21 cellular contexts compared by ENCODE assay signal in the genomic region with DNA sequence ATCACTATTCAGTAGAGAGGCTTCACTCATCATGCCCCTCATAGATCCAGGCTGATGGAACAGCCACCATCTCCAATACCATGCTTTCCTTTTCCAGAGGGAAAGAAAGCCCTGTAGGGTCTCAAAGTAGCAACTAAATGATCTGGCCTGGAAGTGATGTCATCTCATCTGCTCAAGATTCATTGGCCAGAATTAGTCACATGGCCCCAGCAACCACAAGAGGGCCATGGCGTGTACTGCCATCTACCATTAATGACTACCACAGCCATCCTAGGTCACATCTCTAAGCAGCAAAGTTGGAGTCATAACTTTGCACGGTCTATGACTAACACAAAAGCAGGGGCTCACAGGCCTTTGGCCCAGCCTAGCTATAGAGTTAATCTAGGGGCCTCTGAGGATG.
"Had no signal": no experiment of that assay in that cellular context is flagged by ENCODE, and none has a peak within 500 bp of the region (broad histone marks: within the 10 kb centered on the region; RNA-seq: fewer than 3 reads in every experiment).

No MANE protein-coding gene starts in this region.

- H3K9ac ChIP-seq: KMS-11 had no signal

- H3K9me3 ChIP-seq: MG63 had no signal

- ATAC-seq: PC-3 had no signal

- H3K4me1 Mint-ChIP-seq: activated CD4-positive, alpha-beta T cell treated with anti-CD3 and anti-CD28 coated beads, Interleukin-2, amount 10 ng/mL, durations not matched to agents 7 days and 5 days had no signal

- H3K27me3 ChIP-seq: MG63 had no signal

- DNase-seq: activated CD4-positive, alpha-beta memory T cell treated with anti-CD3 and anti-CD28 coated beads for 36 hours; activated CD4-positive, alpha-beta T cell treated with anti-CD3 and anti-CD28 coated beads, Interleukin-2, amount 10 ng/mL, durations not matched to agents 7 days and 5 days; activated CD4-positive, CD25-positive, alpha-beta regulatory T cell; activated CD8-positive, alpha-beta memory T cell treated with anti-CD3 and anti-CD28 coated beads, Interleukin-2, amount 50 U/mL, for 48 hours; activated effector memory CD4-positive, alpha-beta T cell treated with anti-CD3 and anti-CD28 coated beads, Interleukin-2, amount 50 U/mL, for 16 hours; activated naive CD4-positive, alpha-beta T cell treated with anti-CD3 and anti-CD28 coated beads for 36 hours; activated T-cell treated with anti-CD3 and anti-CD28 coated beads, Interleukin-2, amount 50 U/mL, for 24 hours; MG63; NCI-H1105 treated with DMSO at 0.1 percent for 48 hours; NCI-H1436 treated with DMSO at 0.1 percent for 48 hours; NCI-H187 treated with DMSO at 0.1 percent for 48 hours; NCI-H2081 treated with DMSO at 0.1 percent for 48 hours; NCI-H446; NCI-H524; PC-3; SHP77 treated with DMSO at 0.1 percent for 48 hours had no signal

- H3K4me2 ChIP-seq: KMS-11 had no signal

- H3K36me3 Mint-ChIP-seq: activated CD4-positive, alpha-beta memory T cell treated with anti-CD3 and anti-CD28 coated beads for 36 hours; activated naive CD8-positive, alpha-beta T cell; brain had no signal

- H3K9me3 Mint-ChIP-seq: activated CD4-positive, alpha-beta memory T cell treated with anti-CD3 and anti-CD28 coated beads for 36 hours; activated CD4-positive, alpha-beta T cell treated with anti-CD3 and anti-CD28 coated beads, Interleukin-2, amount 10 ng/mL, durations not matched to agents 7 days and 5 days; activated naive CD4-positive, alpha-beta T cell treated with anti-CD3 and anti-CD28 coated beads for 36 hours; activated T-cell treated with anti-CD3 and anti-CD28 coated beads, Interleukin-2, amount 50 U/mL, for 24 hours; activated T-helper 1 cell treated with anti-CD3 and anti-CD28 coated beads, Interleukin-12 subunit alpha, Interleukin-12 subunit beta, Interleukin-2, Interleukin-4 antibody, amounts not matched to agents 30 ng/mL and 10 ng/mL and 1 ng/mL, durations not matched to agents 14 hours and 24 hours and 36 hours; brain; T-helper 1 cell treated with Interleukin-12 subunit alpha and Interleukin-12 subunit beta and Interleukin-4 antibody, amounts not matched to agents 30 μg/mL and 1 μg/mL, for 36 hours had no signal

- H3K36me3 ChIP-seq: MG63 had no signal

- H3K4me3 Mint-ChIP-seq: activated CD4-positive, alpha-beta memory T cell treated with anti-CD3 and anti-CD28 coated beads for 36 hours; activated CD4-positive, alpha-beta T cell treated with anti-CD3 and anti-CD28 coated beads, Interleukin-2, amount 10 ng/mL, durations not matched to agents 7 days and 5 days; activated naive CD4-positive, alpha-beta T cell treated with anti-CD3 and anti-CD28 coated beads for 36 hours; activated naive CD8-positive, alpha-beta T cell; activated T-cell treated with anti-CD3 and anti-CD28 coated beads, Interleukin-2, amount 50 U/mL, for 24 hours; activated T-helper 1 cell treated with anti-CD3 and anti-CD28 coated beads, Interleukin-12 subunit alpha, Interleukin-12 subunit beta, Interleukin-2, Interleukin-4 antibody, amounts not matched to agents 30 ng/mL and 10 ng/mL and 1 ng/mL, durations not matched to agents 14 hours and 24 hours and 36 hours; brain; T-helper 1 cell treated with Interleukin-12 subunit alpha and Interleukin-12 subunit beta and Interleukin-4 antibody, amounts not matched to agents 30 μg/mL and 1 μg/mL, for 36 hours had no signal

- H3K4me3 ChIP-seq: MG63 had no signal

- H3K27ac Mint-ChIP-seq: activated CD4-positive, alpha-beta memory T cell treated with anti-CD3 and anti-CD28 coated beads for 36 hours; activated CD4-positive, alpha-beta T cell treated with anti-CD3 and anti-CD28 coated beads, Interleukin-2, amount 10 ng/mL, durations not matched to agents 7 days and 5 days; activated naive CD4-positive, alpha-beta T cell treated with anti-CD3 and anti-CD28 coated beads for 36 hours; activated naive CD8-positive, alpha-beta T cell; activated T-cell treated with anti-CD3 and anti-CD28 coated beads, Interleukin-2, amount 50 U/mL, for 24 hours; activated T-helper 1 cell treated with anti-CD3 and anti-CD28 coated beads, Interleukin-12 subunit alpha, Interleukin-12 subunit beta, Interleukin-2, Interleukin-4 antibody, amounts not matched to agents 30 ng/mL and 10 ng/mL and 1 ng/mL, durations not matched to agents 14 hours and 24 hours and 36 hours; T-helper 1 cell treated with Interleukin-12 subunit alpha and Interleukin-12 subunit beta and Interleukin-4 antibody, amounts not matched to agents 30 μg/mL and 1 μg/mL, for 36 hours had no signal

- H3K27ac ChIP-seq: KMS-11 had no signal

- H3K27me3 Mint-ChIP-seq: activated CD4-positive, alpha-beta memory T cell treated with anti-CD3 and anti-CD28 coated beads for 36 hours; activated CD4-positive, alpha-beta T cell treated with anti-CD3 and anti-CD28 coated beads, Interleukin-2, amount 10 ng/mL, durations not matched to agents 7 days and 5 days; activated naive CD8-positive, alpha-beta T cell; activated T-cell treated with anti-CD3 and anti-CD28 coated beads, Interleukin-2, amount 50 U/mL, for 24 hours had no signal
